Comparison of ENCODE assay signal across 16 cellular contexts in genomic region chr4:106450249-106450648, GRCh38.
A peak's percentile ranks its signal among the peaks of the same experiment; 100 is the strongest.
DNase-seq lines count a peak whose midpoint lies in the region; FAIRE-seq and TF ChIP-seq lines count a peak whose summit lies in the region.
"Had no signal": no experiment of that assay in that cellular context is flagged by ENCODE, and none has a peak within 500 bp of the region (broad histone marks: within the 10 kb centered on the region; RNA-seq: fewer than 3 reads in every experiment).

No MANE protein-coding gene starts in this region.

- H4K20me1 ChIP-seq in GM23248 (ENCODE audit: insufficient read depth) (no peaks in the 10 kb centered on the region), astrocyte (ENCODE audit: insufficient read depth, low read length) (no peaks in the 10 kb centered on the region), osteoblast (ENCODE audit: insufficient read depth, low read length) (no peaks in the 10 kb centered on the region)

- 64 to 67% methylated on average over 3 of the region's 3 CpGs for WGBS in GM23248 (ENCODE audit: low coverage in 1 of 2, low lambda C conversion rate in 2 of 2, missing lambda C conversion rate in 2 of 2), 2 experiments

- H3K4me1 Mint-ChIP-seq in astrocyte (ENCODE audit: low read depth, unreplicated experiment) (no peaks in the 10 kb centered on the region), endothelial cell (ENCODE audit: unreplicated experiment) (no peaks in the 10 kb centered on the region)
- H3K4me1 Mint-ChIP-seq: CD14-positive monocyte, GM23338 had no signal

- H3K4me3 Mint-ChIP-seq in astrocyte (ENCODE audit: unreplicated experiment) (no peak overlapping the region), endothelial cell (ENCODE audit: unreplicated experiment) (no peak overlapping the region)
- H3K4me3 Mint-ChIP-seq: CD14-positive monocyte; CD8-positive, alpha-beta T cell; GM23338; HFFc6 had no signal

- H3K79me2 ChIP-seq in GM23248 (ENCODE audit: insufficient read depth) (no peaks in the 10 kb centered on the region), astrocyte (ENCODE audit: insufficient read depth, low read length) (no peaks in the 10 kb centered on the region), osteoblast (ENCODE audit: insufficient read depth, low read length) (no peaks in the 10 kb centered on the region)

- H3K9ac ChIP-seq in GM23248: no peak overlapping the region
- H3K9ac ChIP-seq in astrocyte (ENCODE audit: low read length): no peak overlapping the region

- H3K27ac Mint-ChIP-seq in astrocyte (ENCODE audit: unreplicated experiment) (no peak overlapping the region), endothelial cell (ENCODE audit: unreplicated experiment) (no peak overlapping the region)
- H3K27ac Mint-ChIP-seq: CD14-positive monocyte; CD8-positive, alpha-beta T cell; GM23338; HFFc6 had no signal

- H3K4me1 ChIP-seq in GM23248 (ENCODE audit: insufficient read depth): peaks cover 4% of the 10 kb centered on the region
- H3K4me1 ChIP-seq in astrocyte (ENCODE audit: insufficient read depth, low read length): no peaks in the 10 kb centered on the region
- peaks cover 7% of the 10 kb centered on the region for H3K4me1 ChIP-seq in osteoblast (ENCODE audit: insufficient read depth, low read length)
- H3K4me1 ChIP-seq: Caco-2, HAP-1 had no signal

- no peak for FAIRE-seq in astrocyte (lab: Jason Lieb, UNC)
- FAIRE-seq: A204.1, K562 had no signal

- H3F3A ChIP-seq in GM23248 (ENCODE audit: insufficient read depth): 0 out of 2 replicates have a peak, but pooled peaks cover 2% of the 10 kb centered on the region

- H3K27ac ChIP-seq in GM23248 (no peak overlapping the region), astrocyte (ENCODE audit: low read depth, low read length) (no peak overlapping the region), osteoblast (ENCODE audit: low read depth, low read length) (no peak overlapping the region)
- H3K27ac ChIP-seq: HL-60 had no signal

- no peaks in the 10 kb centered on the region for H3K27me3 ChIP-seq in GM23248 (replicated peaks; ENCODE audit: insufficient read depth)
- H3K27me3 ChIP-seq in astrocyte (ENCODE audit: insufficient read depth, low read length): no peaks in the 10 kb centered on the region
- peaks cover 3% of the 10 kb centered on the region for H3K27me3 ChIP-seq in osteoblast (ENCODE audit: insufficient read depth, low read length)

- DNase-seq in GM23248 (peak; percentile 10), astrocyte (ENCODE audit: low read depth) (peak; percentile 8), fibroblast of gingiva (ENCODE audit: low read depth) (peak; percentile 10), osteoblast (ENCODE audit: insufficient read length, low spot score, missing footprints) (no peak), endothelial cell (ENCODE audit: low spot score) (no peak), COLO829 (ENCODE audit: low spot score) (no peak), AG08395 (ENCODE audit: low spot score) (no peak)
- DNase-seq: Caco-2; CD8-positive, alpha-beta T cell; HFFc6 had no signal

- in situ Hi-C loops in GM23248 (cut with MboI): no loop called here

- H3K36me3 Mint-ChIP-seq in astrocyte (ENCODE audit: low read depth, unreplicated experiment): no peaks in the 10 kb centered on the region
- H3K36me3 Mint-ChIP-seq in endothelial cell (ENCODE audit: low read depth, unreplicated experiment): peaks cover 6% of the 10 kb centered on the region
- H3K36me3 Mint-ChIP-seq: CD14-positive monocyte; CD8-positive, alpha-beta T cell had no signal

- no peak overlapping the region for H3K4me2 ChIP-seq in GM23248 (ENCODE audit: unreplicated experiment)
- H3K4me2 ChIP-seq in astrocyte (ENCODE audit: low read length): no peak overlapping the region
- H3K4me2 ChIP-seq in osteoblast (ENCODE audit: insufficient read depth, low read length): peak overlapping the region; percentile 19
- H3K4me2 ChIP-seq: GM23338 had no signal

- H3K9me3 ChIP-seq in GM23248 (ENCODE audit: low read depth) (no peaks in the 10 kb centered on the region), astrocyte (ENCODE audit: insufficient read depth, low read depth, low read length) (peaks cover 5% of the 10 kb centered on the region), osteoblast (ENCODE audit: low read depth, low read length) (peaks cover 2% of the 10 kb centered on the region)
- H3K9me3 ChIP-seq: HAP-1 had no signal

- H3K4me3 ChIP-seq in GM23248 (no peak overlapping the region), astrocyte (ENCODE audit: insufficient read depth, low read depth, low read length) (no peak overlapping the region), osteoblast (ENCODE audit: insufficient read depth, low read length) (no peak overlapping the region)
- H3K4me3 ChIP-seq: GM23338, HAP-1, K562 had no signal

- H3K27me3 Mint-ChIP-seq in astrocyte (ENCODE audit: low read depth, unreplicated experiment) (no peaks in the 10 kb centered on the region), endothelial cell (ENCODE audit: unreplicated experiment) (no peaks in the 10 kb centered on the region)

- TF ChIP-seq CTCF in astrocyte (IDR thresholded peaks at IDR 0.05; ENCODE audit: insufficient read depth, low read depth, low read length): no peak
- TF ChIP-seq CTCF in osteoblast (IDR thresholded peaks at IDR 0.05; ENCODE audit: extremely low read depth, low read depth, low read length): no peak
- TF ChIP-seq CTCF in endothelial cell (IDR thresholded peaks at IDR 0.05; ENCODE audit: unreplicated experiment): no peak

- H2AFZ ChIP-seq in GM23248 (peak overlapping the region; percentile 29; the same call in 1 of the 2 replicates), astrocyte (ENCODE audit: low read depth, low read length) (no peak overlapping the region), osteoblast (ENCODE audit: low read length) (peak overlapping the region; percentile 47)
- H2AFZ ChIP-seq: GM23338 had no signal

- H3K36me3 ChIP-seq in GM23248 (ENCODE audit: low read depth) (no peaks in the 10 kb centered on the region), astrocyte (ENCODE audit: insufficient read depth, low read length) (no peaks in the 10 kb centered on the region), osteoblast (ENCODE audit: insufficient read depth, low read length) (no peaks in the 10 kb centered on the region)
- H3K36me3 ChIP-seq: HAP-1 had no signal

- H3K9me3 Mint-ChIP-seq in astrocyte (ENCODE audit: unreplicated experiment) (peaks cover 9% of the 10 kb centered on the region), endothelial cell (ENCODE audit: unreplicated experiment) (peaks cover 7% of the 10 kb centered on the region)
- H3K9me3 Mint-ChIP-seq: CD8-positive, alpha-beta T cell had no signal

- no peaks in the 10 kb centered on the region for H3K9me2 ChIP-seq in GM23248 (ENCODE audit: insufficient read depth)

Comparison
In these comparisons a context has a peak if more than half of its experiments do, and no peak if none do; other contexts are left out.
1. DNase-seq: peak in GM23248 (single experiment), astrocyte (single experiment) and fibroblast of gingiva (single experiment); none in osteoblast (single experiment), endothelial cell (single experiment), COLO829 (single experiment) and AG08395 (single experiment).